In genomic region chr7:84144480-84144879, GRCh38 we compare ENCODE assay signal across 21 cellular contexts. TPM values are rescaled to one million over a fixed set of nuclear protein-coding genes. Genes with fewer than 3 reads are reported as not detected.
DNase-seq lines count a peak whose midpoint lies in the region; ATAC-seq and TF ChIP-seq lines count a peak whose summit lies in the region.
"Had no signal": no experiment of that assay in that cellular context is flagged by ENCODE, and none has a peak within 500 bp of the region (broad histone marks: within the 10 kb centered on the region; RNA-seq: fewer than 3 reads in every experiment).

No MANE protein-coding gene starts in this region.

- in situ Hi-C loops in ACHN (cut with HindIII; ENCODE audit: low pct_ligation_motif_present, low pct_unique_long_range_greater_than_20kb, low sequenced_read_pairs): no loop called here

- peak overlapping the region; percentile 29 for H3K4me3 ChIP-seq in HUES64 (ENCODE audit: low read length)
- H3K4me3 ChIP-seq: prostate gland had no signal

- H3K9ac ChIP-seq in HUES64 (ENCODE audit: low read depth, low read length): peak overlapping the region; percentile 59

- ATAC-seq in esophagus mucosa: no peak
- no peak for ATAC-seq in HG02759 (IDR thresholded peaks at IDR 0.05; ENCODE audit: unreplicated experiment)
- ATAC-seq: activated naive CD4-positive, alpha-beta T cell treated with anti-CD3 and anti-CD28 coated beads, Interleukin-2, amount 50 U/mL, for 72 hours; activated T-cell treated with anti-CD3 and anti-CD28 coated beads, Interleukin-2, amount 50 U/mL, for 4 hours; Right ventricle myocardium inferior; T-helper 17 cell had no signal

- H3K9me3 ChIP-seq in HUES64 (ENCODE audit: insufficient read depth, low read depth, low read length): no peaks in the 10 kb centered on the region
- H3K9me3 ChIP-seq: prostate gland had no signal

- H3K4me1 ChIP-seq in HUES64 (ENCODE audit: insufficient read depth, low read length): peaks cover 63% of the 10 kb centered on the region
- H3K4me1 ChIP-seq: prostate gland had no signal

- 14% methylated on average over 2 of the region's 3 CpGs for WGBS in HUES64

- H3K36me3 ChIP-seq in HUES64 (ENCODE audit: insufficient read depth, low read length): peaks cover 4% of the 10 kb centered on the region; the same call in 1 of the 2 replicates
- H3K36me3 ChIP-seq: prostate gland had no signal

- no peaks in the 10 kb centered on the region for H3K27me3 ChIP-seq in HUES64 (ENCODE audit: insufficient read depth, low read length)

- peak overlapping the region; percentile 81 for H3K27ac ChIP-seq in HUES64 (ENCODE audit: low read depth, low read length)
- H3K27ac ChIP-seq: prostate gland, VCaP had no signal

- POLR2A ChIA-PET in GM10248 (lab: Yijun Ruan, JAX): no interaction called here

- CTCF ChIA-PET in GM10248 (lab: Yijun Ruan, JAX): interaction anchor here (1.2 kb wide), 1 partner anchor 18 kb away, joined by 4 read pairs; no protein-coding TSS in a partner anchor

- DNase-seq in ACHN: peak; percentile 34
- DNase-seq in dermis blood vessel endothelial cell: peak; percentile 33
- DNase-seq in medulla oblongata (ENCODE audit: extremely low spot score): peak; percentile 37
- DNase-seq in activated T-cell treated with anti-CD3 and anti-CD28 coated beads, Interleukin-2, amount 50 U/mL, for 1 hour: no peak
- no peak for DNase-seq in GM10248 (ENCODE audit: extremely low spot score)
- DNase-seq: activated CD4-positive, alpha-beta memory T cell treated with anti-CD3 and anti-CD28 coated beads for 36 hours; activated T-cell treated with anti-CD3 and anti-CD28 coated beads, Interleukin-2, amount 50 U/mL, for 4 hours; GF-D8; MM.1S; naive B cell; NCI-H1694 treated with DMSO at 0.1 percent for 48 hours; small intestine; stimulated activated CD4-positive, alpha-beta T cell treated with anti-CD3 and anti-CD28 coated beads, Interleukin-4, amount 100 ng/mL, for 4 hours; T-helper 17 cell had no signal

- TF ChIP-seq CTCF in GM10248 (IDR thresholded peaks at IDR 0.05; ENCODE audit: control extremely low read depth, extremely low read depth, low read depth, missing control alignments): no peak

RNA-seq across cellular contexts. Expression of gene SEMA3A, which starts 50.1 kb away (rescaled TPM):
- 29.0 TPM for polyA plus RNA-seq in HUES64 (2013, experiment 1 of 2)
- polyA plus RNA-seq in HUES64 (2013, experiment 2 of 2): 30.4 TPM
- total RNA-seq in dermis blood vessel endothelial cell (80.2 and 109 TPM in 2 replicates), esophagus mucosa (0.56 TPM)
- total RNA-seq: T-helper 17 cell had no signal

Comparison
In these comparisons a context has a peak if more than half of its experiments do, and no peak if none do; other contexts are left out.
1. DNase-seq: peak in ACHN (single experiment), dermis blood vessel endothelial cell (single experiment) and medulla oblongata (single experiment); none in activated T-cell treated with anti-CD3 and anti-CD28 coated beads, Interleukin-2, amount 50 U/mL, for 1 hour (single experiment) and GM10248 (single experiment).
2. RNA of gene SEMA3A, which starts 50.1 kb away (total RNA-seq): 80.2 to 109 TPM in dermis blood vessel endothelial cell; 0.56 TPM in esophagus mucosa (single experiment); every median in the first group is over 10 times any median in the second.